Comparison of ENCODE assay signal across 20 cellular contexts in genomic region chr18:12747530-12748315, GRCh38. TPM values are rescaled to one million over a fixed set of nuclear protein-coding genes. Genes with fewer than 3 reads are reported as not detected.
DNase-seq lines count a peak whose midpoint lies in the region; ATAC-seq and TF ChIP-seq lines count a peak whose summit lies in the region.
"Had no signal": no experiment of that assay in that cellular context is flagged by ENCODE, and none has a peak within 500 bp of the region (broad histone marks: within the 10 kb centered on the region; RNA-seq: fewer than 3 reads in every experiment).

No MANE protein-coding gene starts in this region.

- no peaks in the 10 kb centered on the region for H3K36me3 ChIP-seq in BLaER1 treated with 17β-estradiol and CSF1 and Interleukin-3, amounts not matched to agents 10 nM and 100 nM
- H3K36me3 ChIP-seq in KMS-11 (ENCODE audit: insufficient read depth) = no peaks in the 10 kb centered on the region
- H3K36me3 ChIP-seq in left lung = no peaks in the 10 kb centered on the region

- intact Hi-C loops in left lung (cut with DNase I) = loop anchor here in 1 of 2 donors (5.0 to 10.0 kb wide), 2 partner anchors 147 to 185 kb away; no protein-coding TSS in a partner anchor

- H3K9me3 ChIP-seq in BLaER1 treated with 17β-estradiol and CSF1 and Interleukin-3, amounts not matched to agents 10 nM and 100 nM (replicated peaks in 1 of 11) = no peaks in the 10 kb centered on the region
- no peaks in the 10 kb centered on the region for H3K9me3 ChIP-seq in left lung
- H3K9me3 ChIP-seq: Caco-2, SK-N-SH had no signal

- H3K27ac ChIP-seq in BLaER1 treated with 17β-estradiol and CSF1 and Interleukin-3, amounts not matched to agents 10 nM and 100 nM = no peak overlapping the region
- peak overlapping the region; percentile 33; the same call in 1 of the 2 replicates for H3K27ac ChIP-seq in KMS-11
- H3K27ac ChIP-seq in left lung = no peak overlapping the region

- H4K20me1 ChIP-seq in BLaER1 treated with 17β-estradiol and CSF1 and Interleukin-3, amounts not matched to agents 10 nM and 100 nM = no peaks in the 10 kb centered on the region
- no peaks in the 10 kb centered on the region for H4K20me1 ChIP-seq in KMS-11 (ENCODE audit: insufficient read depth)

- no peak overlapping the region for H3K9ac ChIP-seq in BLaER1 treated with 17β-estradiol and CSF1 and Interleukin-3, amounts not matched to agents 10 nM and 100 nM
- H3K9ac ChIP-seq in KMS-11 = no peak overlapping the region
- H3K9ac ChIP-seq: SK-N-SH had no signal

- no peak overlapping the region for H3K4me3 ChIP-seq in BLaER1 treated with 17β-estradiol and CSF1 and Interleukin-3, amounts not matched to agents 10 nM and 100 nM
- H3K4me3 ChIP-seq in KMS-11 (IDR thresholded peaks at IDR 0.05; ENCODE audit: insufficient read depth, low read depth, low read length) = no peak overlapping the region
- H3K4me3 ChIP-seq in left lung = no peak overlapping the region
- H3K4me3 ChIP-seq: GM23338 had no signal

- DNase-seq in amniotic epithelial cell (ENCODE audit: low read depth) (peak; percentile 50), left lung (no peak), NCI-H2171 treated with DMSO at 0.1 percent for 48 hours (lab: John Stamatoyannopoulos, UW) (no peak), NCI-H82 (lab: John Stamatoyannopoulos, UW) (no peak), OCI-M1 (lab: John Stamatoyannopoulos, UW) (no peak)
- DNase-seq: AML-193; Caco-2; CD4-positive, CD25-positive, alpha-beta regulatory T cell; DMS153; NCI-H1417 treated with DMSO at 0.1 percent for 48 hours; NCI-H1930; NCI-H446; NCI-H69; SK-N-SH; T-cell had no signal

- ATAC-seq in left lung = peak; percentile 26
- ATAC-seq in GM19328 (IDR thresholded peaks at IDR 0.05; ENCODE audit: unreplicated experiment) = no peak
- ATAC-seq: GM23338, HCT116, T-cell had no signal

- H2AFZ ChIP-seq in KMS-11 (ENCODE audit: low read depth) = no peak overlapping the region
- H2AFZ ChIP-seq: GM23338 had no signal

- H3K79me2 ChIP-seq in KMS-11 (ENCODE audit: insufficient read depth, low read depth) = no peaks in the 10 kb centered on the region

- peaks cover 0 to 27% (median 0%) of the 10 kb centered on the region in 11 experiments; a peak in 7 of 22 replicates for H3K27me3 ChIP-seq in BLaER1 treated with 17β-estradiol and CSF1 and Interleukin-3, amounts not matched to agents 10 nM and 100 nM
- H3K27me3 ChIP-seq in KMS-11 (ENCODE audit: insufficient read depth, low read depth) (no peaks in the 10 kb centered on the region), left lung (no peaks in the 10 kb centered on the region)

- H3K4me1 ChIP-seq in BLaER1 treated with 17β-estradiol and CSF1 and Interleukin-3, amounts not matched to agents 10 nM and 100 nM = peaks cover 42 to 85% (median 66%) of the 10 kb centered on the region in 10 experiments
- H3K4me1 ChIP-seq in KMS-11 (ENCODE audit: low read depth, poor library complexity, severe bottlenecking) (peaks cover 65% of the 10 kb centered on the region), left lung (no peaks in the 10 kb centered on the region)
- H3K4me1 ChIP-seq: Caco-2 had no signal

- TF ChIP-seq CTCF in KMS-11 (conservative IDR thresholded peaks at IDR 0.05; ENCODE audit: low read depth, low read length) (no peak), left lung (IDR thresholded peaks at IDR 0.05) (no peak)

- peak overlapping the region; percentile 37 to 93 (median 77); a peak in 20 of 22 replicates for H3K4me2 ChIP-seq in BLaER1 treated with 17β-estradiol and CSF1 and Interleukin-3, amounts not matched to agents 10 nM and 100 nM
- peak overlapping the region; percentile 26 for H3K4me2 ChIP-seq in KMS-11
- H3K4me2 ChIP-seq: GM23338, SK-N-SH had no signal

RNA-seq across cellular contexts. Expression of gene PSMG2, which starts 44.9 kb away (rescaled TPM):
- 10 to 100 TPM; 63.0 to 69.5 TPM for total RNA-seq in left lung

RNA-seq across cellular contexts. Expression of gene CEP76, which starts 45.2 kb away (rescaled TPM):
- total RNA-seq in left lung = 1 to 10 TPM; 5.2 TPM
